Comparison of ENCODE assay signal across 26 cellular contexts in genomic region chr6:101826678-101827077, GRCh38.
DNase-seq lines count a peak whose midpoint lies in the region; ATAC-seq, FAIRE-seq and TF ChIP-seq lines count a peak whose summit lies in the region.
"Had no signal": no experiment of that assay in that cellular context is flagged by ENCODE, and none has a peak within 500 bp of the region (broad histone marks: within the 10 kb centered on the region; RNA-seq: fewer than 3 reads in every experiment).

No MANE protein-coding gene starts in this region.

- H3K4me1 ChIP-seq in right cardiac atrium (ENCODE audit: control insufficient read depth, insufficient read depth, low read length): no peaks in the 10 kb centered on the region
- H3K4me1 ChIP-seq: BE2C had no signal

- FAIRE-seq in urothelium cell line (lab: Jason Lieb, UNC): no peak
- FAIRE-seq: A204.1, D721Med, GM12878, GM19239, H1 had no signal

- no peak overlapping the region for H3K4me3 ChIP-seq in right cardiac atrium (ENCODE audit: low read length)
- H3K4me3 ChIP-seq in fibroblast of pulmonary artery (replicated peaks; ENCODE audit: low read depth, low read length): no peak overlapping the region
- H3K4me3 ChIP-seq: BLaER1 treated with 17β-estradiol and CSF1 and Interleukin-3, amounts not matched to agents 10 nM and 100 nM; GM12878; GM23248 had no signal

- DNase-seq in left cardiac atrium (no peak), right cardiac atrium (no peak), amniotic epithelial cell (ENCODE audit: low read depth) (peak; percentile 75), fibroblast of pulmonary artery (ENCODE audit: low read depth) (peak; percentile 35), omental fat pad (ENCODE audit: low spot score) (no peak), urothelium cell line (ENCODE audit: low spot score) (no peak), NCI-H446 (lab: John Stamatoyannopoulos, UW) (no peak)
- DNase-seq in activated effector memory CD4-positive, alpha-beta T cell treated with Interleukin-2 at 50 U/mL for 16 hours: no peak
- DNase-seq: AML-193; BE2C; CD4-positive, alpha-beta T cell; CD8-positive, alpha-beta memory T cell; DMS 273 treated with DMSO at 0.1 percent for 48 hours; DMS79; EL; GDM1; GM23248; H7; HCEC 1CT had no signal

- 52% methylated on average over 3 of the region's 3 CpGs for WGBS in right cardiac atrium

- H3K9me3 ChIP-seq in right cardiac atrium (ENCODE audit: control insufficient read depth, low read length): no peaks in the 10 kb centered on the region
- H3K9me3 ChIP-seq: BE2C had no signal

- H3K27me3 ChIP-seq in right cardiac atrium (ENCODE audit: control insufficient read depth, insufficient read depth): no peaks in the 10 kb centered on the region
- H3K27me3 ChIP-seq: BE2C; BLaER1 treated with 17β-estradiol and CSF1 and Interleukin-3, amounts not matched to agents 10 nM and 100 nM had no signal

- ATAC-seq in left cardiac atrium (peak; percentile 19 to 71), right cardiac atrium (no peak), omental fat pad (ENCODE audit: low FRiP score) (peak; percentile 91)
- ATAC-seq: GM12878 had no signal

- no peak overlapping the region for H3K27ac ChIP-seq in right cardiac atrium (ENCODE audit: low read length)
- H3K27ac ChIP-seq: 22Rv1; BLaER1 treated with 17β-estradiol and CSF1 and Interleukin-3, amounts not matched to agents 10 nM and 100 nM; GM23248 had no signal

- TF ChIP-seq CTCF in fibroblast of pulmonary artery (IDR thresholded peaks at IDR 0.05; ENCODE audit: low read length, missing control alignments) (no peak), omental fat pad (IDR thresholded peaks at IDR 0.05) (no peak)

- intact Hi-C loops in left cardiac atrium (cut with DNase I): no loop called here
- intact Hi-C loops in right cardiac atrium (cut with DNase I): no loop called here

Comparison
In these comparisons a context has a peak if more than half of its experiments do, and no peak if none do; other contexts are left out.
1. ATAC-seq: peak in left cardiac atrium (2 of 2) and omental fat pad (single experiment); none in right cardiac atrium (0 of 2).
2. DNase-seq: peak in amniotic epithelial cell (single experiment) and fibroblast of pulmonary artery (single experiment); none in left cardiac atrium (single experiment), right cardiac atrium (0 of 3), omental fat pad (single experiment), urothelium cell line (single experiment), activated effector memory CD4-positive, alpha-beta T cell treated with Interleukin-2 at 50 U/mL for 16 hours (single experiment) and NCI-H446 (0 of 2).